1 cellular context compared by ENCODE assay signal in genomic region chr17:28937044-28937729, GRCh38.
TF ChIP-seq lines count a peak whose summit lies in the region.

No MANE protein-coding gene starts in this region.

TF ChIP-seq in HepG2, 621 proteins besides CTCF, POLR2A, EP300 and RAD21 (continued from another document and continues in another):
- TF ChIP-seq, protein P1, sequence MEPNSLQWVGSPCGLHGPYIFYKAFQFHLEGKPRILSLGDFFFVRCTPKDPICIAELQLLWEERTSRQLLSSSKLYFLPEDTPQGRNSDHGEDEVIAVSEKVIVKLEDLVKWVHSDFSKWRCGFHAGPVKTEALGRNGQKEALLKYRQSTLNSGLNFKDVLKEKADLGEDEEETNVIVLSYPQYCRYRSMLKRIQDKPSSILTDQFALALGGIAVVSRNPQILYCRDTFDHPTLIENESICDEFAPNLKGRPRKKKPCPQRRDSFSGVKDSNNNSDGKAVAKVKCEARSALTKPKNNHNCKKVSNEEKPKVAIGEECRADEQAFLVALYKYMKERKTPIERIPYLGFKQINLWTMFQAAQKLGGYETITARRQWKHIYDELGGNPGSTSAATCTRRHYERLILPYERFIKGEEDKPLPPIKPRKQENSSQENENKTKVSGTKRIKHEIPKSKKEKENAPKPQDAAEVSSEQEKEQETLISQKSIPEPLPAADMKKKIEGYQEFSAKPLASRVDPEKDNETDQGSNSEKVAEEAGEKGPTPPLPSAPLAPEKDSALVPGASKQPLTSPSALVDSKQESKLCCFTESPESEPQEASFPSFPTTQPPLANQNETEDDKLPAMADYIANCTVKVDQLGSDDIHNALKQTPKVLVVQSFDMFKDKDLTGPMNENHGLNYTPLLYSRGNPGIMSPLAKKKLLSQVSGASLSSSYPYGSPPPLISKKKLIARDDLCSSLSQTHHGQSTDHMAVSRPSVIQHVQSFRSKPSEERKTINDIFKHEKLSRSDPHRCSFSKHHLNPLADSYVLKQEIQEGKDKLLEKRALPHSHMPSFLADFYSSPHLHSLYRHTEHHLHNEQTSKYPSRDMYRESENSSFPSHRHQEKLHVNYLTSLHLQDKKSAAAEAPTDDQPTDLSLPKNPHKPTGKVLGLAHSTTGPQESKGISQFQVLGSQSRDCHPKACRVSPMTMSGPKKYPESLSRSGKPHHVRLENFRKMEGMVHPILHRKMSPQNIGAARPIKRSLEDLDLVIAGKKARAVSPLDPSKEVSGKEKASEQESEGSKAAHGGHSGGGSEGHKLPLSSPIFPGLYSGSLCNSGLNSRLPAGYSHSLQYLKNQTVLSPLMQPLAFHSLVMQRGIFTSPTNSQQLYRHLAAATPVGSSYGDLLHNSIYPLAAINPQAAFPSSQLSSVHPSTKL (CRISPR knock-in tag; IDR thresholded peaks at IDR 0.05): peak; percentile 76
- TF ChIP-seq SIN3B (IDR thresholded peaks at IDR 0.05; ENCODE audit: low read length) (no peak), UBTF (CRISPR knock-in tag; IDR thresholded peaks at IDR 0.05) (peak; percentile 44; the same call in 1 of the 2 replicates), SAP130 (CRISPR knock-in tag; IDR thresholded peaks at IDR 0.05; ENCODE audit: low read depth) (peak; percentile 77), NCOR1 (IDR thresholded peaks at IDR 0.05; ENCODE audit: borderline replicate concordance, low read length) (0 out of 2 replicates have a peak, but pooled peaks have one; percentile 31), TIGD3 (CRISPR knock-in tag; IDR thresholded peaks at IDR 0.05; ENCODE audit: borderline replicate concordance) (no peak), TGIF2 (CRISPR knock-in tag; IDR thresholded peaks at IDR 0.05) (peak; percentile 59; the same call in 1 of the 2 replicates), DMAP1 (CRISPR knock-in tag; IDR thresholded peaks at IDR 0.05) (no peak), CENPT (CRISPR knock-in tag; IDR thresholded peaks at IDR 0.05; ENCODE audit: low read depth) (no peak), PHF21A (CRISPR knock-in tag; IDR thresholded peaks at IDR 0.05) (peak; percentile 43; the same call in 1 of the 2 replicates), ZNF530 (CRISPR knock-in tag; IDR thresholded peaks at IDR 0.05; ENCODE audit: low read depth) (no peak), ATF7 (IDR thresholded peaks at IDR 0.05) (peak; percentile 35; the same call in 1 of the 2 replicates), ATF7 (CRISPR knock-in tag; IDR thresholded peaks at IDR 0.05) (no peak), HMG20A (CRISPR knock-in tag; IDR thresholded peaks at IDR 0.05; ENCODE audit: borderline replicate concordance) (peak; percentile 43; the same call in 1 of the 2 replicates), ZKSCAN5 (CRISPR knock-in tag; IDR thresholded peaks at IDR 0.05) (no peak), E2F2 (CRISPR knock-in tag; IDR thresholded peaks at IDR 0.05; ENCODE audit: borderline replicate concordance) (no peak), FOSL2 (CRISPR knock-in tag; IDR thresholded peaks at IDR 0.05) (peak; percentile 60), XBP1 (CRISPR knock-in tag; IDR thresholded peaks at IDR 0.05) (no peak), KMT2A (CRISPR knock-in tag; IDR thresholded peaks at IDR 0.05) (peak; percentile 44; the same call in 1 of the 2 replicates), ZNF780A (CRISPR knock-in tag; IDR thresholded peaks at IDR 0.05) (0 out of 2 replicates have a peak, but pooled peaks have one; percentile 22), SRF (IDR thresholded peaks at IDR 0.05; ENCODE audit: low read depth, low read length) (0 out of 2 replicates have a peak, but pooled peaks have one; percentile 2), ZNF329 (CRISPR knock-in tag; IDR thresholded peaks at IDR 0.05; ENCODE audit: low read depth) (no peak), RARA (CRISPR knock-in tag; IDR thresholded peaks at IDR 0.05) (no peak), THAP11 (CRISPR knock-in tag; IDR thresholded peaks at IDR 0.05) (peak; percentile 64), ZNF550 (CRISPR knock-in tag; IDR thresholded peaks at IDR 0.05; ENCODE audit: borderline replicate concordance) (no peak), TEAD3 (CRISPR knock-in tag; optimal IDR thresholded peaks at IDR 0.05; ENCODE audit: borderline replicate concordance) (peak; percentile 39), ATF1 (CRISPR knock-in tag; IDR thresholded peaks at IDR 0.05) (no peak), ZNF12 (CRISPR knock-in tag; IDR thresholded peaks at IDR 0.05) (no peak), TBX2 (CRISPR knock-in tag; IDR thresholded peaks at IDR 0.05; ENCODE audit: borderline replicate concordance) (peak; percentile 95), ZNF432 (CRISPR knock-in tag; IDR thresholded peaks at IDR 0.05; ENCODE audit: borderline replicate concordance) (no peak), HDAC2 (CRISPR knock-in tag; IDR thresholded peaks at IDR 0.05) (peak; percentile 67; the same call in 1 of the 2 replicates), ZC3H13 (CRISPR knock-in tag; IDR thresholded peaks at IDR 0.05) (no peak), USF2 (IDR thresholded peaks at IDR 0.05; ENCODE audit: low read depth, low read length) (no peak), USF2 (CRISPR knock-in tag; IDR thresholded peaks at IDR 0.05; ENCODE audit: borderline replicate concordance) (no peak), ATRX (CRISPR knock-in tag; IDR thresholded peaks at IDR 0.05; ENCODE audit: borderline replicate concordance) (no peak), GPN1 (CRISPR knock-in tag; IDR thresholded peaks at IDR 0.05; ENCODE audit: borderline replicate concordance) (no peak), ELF3 (CRISPR knock-in tag; IDR thresholded peaks at IDR 0.05) (peak; percentile 95), FOXP1 (IDR thresholded peaks at IDR 0.05) (no peak), FOXP1 (CRISPR knock-in tag; IDR thresholded peaks at IDR 0.05) (peak; percentile 65; the same call in 1 of the 2 replicates), TSC22D2 (CRISPR knock-in tag; IDR thresholded peaks at IDR 0.05; ENCODE audit: borderline replicate concordance) (no peak), CREM (IDR thresholded peaks at IDR 0.05) (0 out of 2 replicates have a peak, but pooled peaks have one; percentile 41), CREM (CRISPR knock-in tag; IDR thresholded peaks at IDR 0.05) (no peak), GTF3A (CRISPR knock-in tag; conservative IDR thresholded peaks at IDR 0.05) (no peak), SETDB1 (CRISPR knock-in tag; IDR thresholded peaks at IDR 0.05; ENCODE audit: borderline replicate concordance) (no peak), EEA1 (CRISPR knock-in tag; IDR thresholded peaks at IDR 0.05; ENCODE audit: borderline replicate concordance) (no peak), ZFX (CRISPR knock-in tag; IDR thresholded peaks at IDR 0.05; ENCODE audit: low read depth) (no peak), BCL6 (CRISPR knock-in tag; IDR thresholded peaks at IDR 0.05) (peak; percentile 37; the same call in 1 of the 2 replicates), CHD4 (IDR thresholded peaks at IDR 0.05; ENCODE audit: borderline replicate concordance, low read length) (no peak), FOXA3 (CRISPR knock-in tag; IDR thresholded peaks at IDR 0.05) (peak; percentile 66), ZSCAN12 (CRISPR knock-in tag; IDR thresholded peaks at IDR 0.05) (no peak)
- TF ChIP-seq, protein P2, sequence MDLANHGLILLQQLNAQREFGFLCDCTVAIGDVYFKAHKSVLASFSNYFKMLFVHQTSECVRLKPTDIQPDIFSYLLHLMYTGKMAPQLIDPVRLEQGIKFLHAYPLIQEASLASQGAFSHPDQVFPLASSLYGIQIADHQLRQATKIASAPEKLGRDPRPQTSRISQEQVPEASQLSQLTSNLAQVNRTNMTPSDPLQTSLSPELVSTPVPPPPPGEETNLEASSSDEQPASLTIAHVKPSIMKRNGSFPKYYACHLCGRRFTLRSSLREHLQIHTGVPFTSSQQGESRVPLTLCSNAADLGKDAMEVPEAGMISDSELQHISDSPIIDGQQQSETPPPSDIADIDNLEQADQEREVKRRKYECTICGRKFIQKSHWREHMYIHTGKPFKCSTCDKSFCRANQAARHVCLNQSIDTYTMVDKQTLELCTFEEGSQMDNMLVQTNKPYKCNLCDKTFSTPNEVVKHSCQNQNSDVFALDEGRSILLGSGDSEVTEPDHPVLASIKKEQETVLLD (CRISPR knock-in tag; IDR thresholded peaks at IDR 0.05; ENCODE audit: low read depth): no peak
- TF ChIP-seq, protein P3, sequence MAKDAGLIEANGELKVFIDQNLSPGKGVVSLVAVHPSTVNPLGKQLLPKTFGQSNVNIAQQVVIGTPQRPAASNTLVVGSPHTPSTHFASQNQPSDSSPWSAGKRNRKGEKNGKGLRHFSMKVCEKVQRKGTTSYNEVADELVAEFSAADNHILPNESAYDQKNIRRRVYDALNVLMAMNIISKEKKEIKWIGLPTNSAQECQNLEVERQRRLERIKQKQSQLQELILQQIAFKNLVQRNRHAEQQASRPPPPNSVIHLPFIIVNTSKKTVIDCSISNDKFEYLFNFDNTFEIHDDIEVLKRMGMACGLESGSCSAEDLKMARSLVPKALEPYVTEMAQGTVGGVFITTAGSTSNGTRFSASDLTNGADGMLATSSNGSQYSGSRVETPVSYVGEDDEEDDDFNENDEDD (CRISPR knock-in tag; IDR thresholded peaks at IDR 0.05; ENCODE audit: borderline replicate concordance): peak; percentile 20; the same call in 1 of the 2 replicates
- TF ChIP-seq, protein P4, sequence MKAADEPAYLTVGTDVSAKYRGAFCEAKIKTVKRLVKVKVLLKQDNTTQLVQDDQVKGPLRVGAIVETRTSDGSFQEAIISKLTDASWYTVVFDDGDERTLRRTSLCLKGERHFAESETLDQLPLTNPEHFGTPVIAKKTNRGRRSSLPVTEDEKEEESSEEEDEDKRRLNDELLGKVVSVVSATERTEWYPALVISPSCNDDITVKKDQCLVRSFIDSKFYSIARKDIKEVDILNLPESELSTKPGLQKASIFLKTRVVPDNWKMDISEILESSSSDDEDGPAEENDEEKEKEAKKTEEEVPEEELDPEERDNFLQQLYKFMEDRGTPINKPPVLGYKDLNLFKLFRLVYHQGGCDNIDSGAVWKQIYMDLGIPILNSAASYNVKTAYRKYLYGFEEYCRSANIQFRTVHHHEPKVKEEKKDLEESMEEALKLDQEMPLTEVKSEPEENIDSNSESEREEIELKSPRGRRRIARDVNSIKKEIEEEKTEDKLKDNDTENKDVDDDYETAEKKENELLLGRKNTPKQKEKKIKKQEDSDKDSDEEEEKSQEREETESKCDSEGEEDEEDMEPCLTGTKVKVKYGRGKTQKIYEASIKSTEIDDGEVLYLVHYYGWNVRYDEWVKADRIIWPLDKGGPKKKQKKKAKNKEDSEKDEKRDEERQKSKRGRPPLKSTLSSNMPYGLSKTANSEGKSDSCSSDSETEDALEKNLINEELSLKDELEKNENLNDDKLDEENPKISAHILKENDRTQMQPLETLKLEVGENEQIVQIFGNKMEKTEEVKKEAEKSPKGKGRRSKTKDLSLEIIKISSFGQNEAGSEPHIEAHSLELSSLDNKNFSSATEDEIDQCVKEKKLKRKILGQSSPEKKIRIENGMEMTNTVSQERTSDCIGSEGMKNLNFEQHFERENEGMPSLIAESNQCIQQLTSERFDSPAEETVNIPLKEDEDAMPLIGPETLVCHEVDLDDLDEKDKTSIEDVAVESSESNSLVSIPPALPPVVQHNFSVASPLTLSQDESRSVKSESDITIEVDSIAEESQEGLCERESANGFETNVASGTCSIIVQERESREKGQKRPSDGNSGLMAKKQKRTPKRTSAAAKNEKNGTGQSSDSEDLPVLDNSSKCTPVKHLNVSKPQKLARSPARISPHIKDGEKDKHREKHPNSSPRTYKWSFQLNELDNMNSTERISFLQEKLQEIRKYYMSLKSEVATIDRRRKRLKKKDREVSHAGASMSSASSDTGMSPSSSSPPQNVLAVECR (CRISPR knock-in tag; IDR thresholded peaks at IDR 0.05; ENCODE audit: borderline replicate concordance): peak; percentile 32; the same call in 1 of the 2 replicates
